In the genomic region with DNA sequence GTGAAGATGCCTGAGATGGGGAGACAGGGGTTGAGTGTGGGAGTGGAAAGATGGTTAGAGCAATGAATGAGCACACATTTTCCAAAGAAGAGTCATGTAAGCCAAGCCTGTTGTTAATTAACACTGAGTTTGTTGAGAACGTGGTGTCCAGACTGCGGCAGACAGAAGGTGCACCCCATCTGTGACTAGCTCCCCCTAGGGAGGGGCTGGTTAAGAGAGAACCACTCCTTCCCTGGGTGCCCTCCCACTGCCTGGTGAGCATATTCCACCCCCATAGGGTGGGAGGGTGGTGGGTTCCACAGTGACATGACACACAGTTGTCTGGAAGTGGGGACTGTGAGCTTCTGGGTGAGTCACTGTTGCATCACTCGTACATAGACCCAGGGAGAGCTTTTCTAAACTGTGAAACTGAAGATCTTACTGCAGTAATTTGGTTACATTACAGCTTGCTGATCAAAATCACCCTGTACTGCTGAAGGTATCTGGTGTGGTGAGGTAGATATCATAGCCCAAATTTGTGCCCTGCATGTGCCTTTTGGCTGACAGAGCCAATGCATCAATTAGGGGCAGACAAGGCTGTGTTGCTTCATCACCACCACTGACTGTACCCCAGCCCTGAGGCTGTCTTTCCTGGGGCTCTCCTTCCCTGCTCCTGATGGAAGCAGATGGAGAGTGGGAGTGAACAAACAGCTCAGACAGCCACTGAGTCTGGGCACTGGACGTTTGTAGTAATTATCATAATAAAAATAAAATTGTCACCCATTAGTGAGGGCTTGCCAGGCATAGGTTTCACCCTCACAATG, we compare ENCODE assay signal across 10 cellular contexts.
DNase-seq lines count a peak whose midpoint lies in the region; ATAC-seq and TF ChIP-seq lines count a peak whose summit lies in the region.
"Had no signal": no experiment of that assay in that cellular context is flagged by ENCODE, and none has a peak within 500 bp of the region (broad histone marks: within the 10 kb centered on the region; RNA-seq: fewer than 3 reads in every experiment).

No MANE protein-coding gene starts in this region.

- H3K27me3 Mint-ChIP-seq in HFFc6 (ENCODE audit: insufficient read depth) = peaks cover 2% of the 10 kb centered on the region

- ATAC-seq in foreskin keratinocyte = peak; percentile 87
- ATAC-seq in GM21723 (IDR thresholded peaks at IDR 0.05; ENCODE audit: unreplicated experiment) = no peak
- no peak for ATAC-seq in HG03175 (IDR thresholded peaks at IDR 0.05; ENCODE audit: unreplicated experiment)

- TF ChIP-seq CTCF in HFFc6 (IDR thresholded peaks at IDR 0.05) (peak; percentile 57), foreskin keratinocyte (conservative IDR thresholded peaks at IDR 0.05) (peak; percentile 30)

- peaks cover 28% of the 10 kb centered on the region for H3K4me1 ChIP-seq in foreskin keratinocyte
- H3K4me1 ChIP-seq: uterus had no signal

- peak overlapping the region; percentile 73 for H3K27ac Mint-ChIP-seq in HFFc6

- peak overlapping the region; percentile 54 for H3K27ac ChIP-seq in foreskin keratinocyte
- H3K27ac ChIP-seq: uterus had no signal

- no peaks in the 10 kb centered on the region for H3K36me3 Mint-ChIP-seq in HFFc6 (ENCODE audit: low read depth)

- H3K9me3 Mint-ChIP-seq in HFFc6 = no peaks in the 10 kb centered on the region

- H3K27me3 ChIP-seq in foreskin keratinocyte = no peaks in the 10 kb centered on the region
- H3K27me3 ChIP-seq: uterus had no signal

- H3K4me3 Mint-ChIP-seq in HFFc6 = peak overlapping the region; percentile 63

- peaks cover 32% of the 10 kb centered on the region for H3K4me1 Mint-ChIP-seq in HFFc6 (ENCODE audit: low read depth)

- DNase-seq in HFFc6 = peak; percentile 66
- peak; percentile 15 to 58 for DNase-seq in activated CD4-positive, alpha-beta T cell treated with anti-CD3 and anti-CD28 coated beads, Interleukin-2, amount 50 U/mL, for 24 hours (ENCODE audit: low read depth in 1 of 2, low spot score in 1 of 2)
- peak; percentile 58 to 70 for DNase-seq in foreskin keratinocyte
- peak; percentile 17 for DNase-seq in stimulated activated CD8-positive, alpha-beta memory T cell treated with anti-CD3 and anti-CD28 coated beads, Interleukin-12 subunit alpha, Interleukin-12 subunit beta, amount 100 ng/mL, for 24 hours (ENCODE audit: extremely low read depth)
- DNase-seq in medulla oblongata (ENCODE audit: extremely low spot score) = no peak
- DNase-seq in COR-L47 (lab: John Stamatoyannopoulos, UW) = no peak
- DNase-seq: NCI-H1105 treated with DMSO at 0.1 percent for 48 hours, uterus had no signal

Comparison
In these comparisons a context has a peak if more than half of its experiments do, and no peak if none do; other contexts are left out.
1. DNase-seq: peak in HFFc6 (single experiment), activated CD4-positive, alpha-beta T cell treated with anti-CD3 and anti-CD28 coated beads, Interleukin-2, amount 50 U/mL, for 24 hours (2 of 2), foreskin keratinocyte (2 of 2) and stimulated activated CD8-positive, alpha-beta memory T cell treated with anti-CD3 and anti-CD28 coated beads, Interleukin-12 subunit alpha, Interleukin-12 subunit beta, amount 100 ng/mL, for 24 hours (single experiment); none in medulla oblongata (single experiment) and COR-L47 (single experiment).